Comparison of ENCODE assay signal across 11 cellular contexts in the genomic region with DNA sequence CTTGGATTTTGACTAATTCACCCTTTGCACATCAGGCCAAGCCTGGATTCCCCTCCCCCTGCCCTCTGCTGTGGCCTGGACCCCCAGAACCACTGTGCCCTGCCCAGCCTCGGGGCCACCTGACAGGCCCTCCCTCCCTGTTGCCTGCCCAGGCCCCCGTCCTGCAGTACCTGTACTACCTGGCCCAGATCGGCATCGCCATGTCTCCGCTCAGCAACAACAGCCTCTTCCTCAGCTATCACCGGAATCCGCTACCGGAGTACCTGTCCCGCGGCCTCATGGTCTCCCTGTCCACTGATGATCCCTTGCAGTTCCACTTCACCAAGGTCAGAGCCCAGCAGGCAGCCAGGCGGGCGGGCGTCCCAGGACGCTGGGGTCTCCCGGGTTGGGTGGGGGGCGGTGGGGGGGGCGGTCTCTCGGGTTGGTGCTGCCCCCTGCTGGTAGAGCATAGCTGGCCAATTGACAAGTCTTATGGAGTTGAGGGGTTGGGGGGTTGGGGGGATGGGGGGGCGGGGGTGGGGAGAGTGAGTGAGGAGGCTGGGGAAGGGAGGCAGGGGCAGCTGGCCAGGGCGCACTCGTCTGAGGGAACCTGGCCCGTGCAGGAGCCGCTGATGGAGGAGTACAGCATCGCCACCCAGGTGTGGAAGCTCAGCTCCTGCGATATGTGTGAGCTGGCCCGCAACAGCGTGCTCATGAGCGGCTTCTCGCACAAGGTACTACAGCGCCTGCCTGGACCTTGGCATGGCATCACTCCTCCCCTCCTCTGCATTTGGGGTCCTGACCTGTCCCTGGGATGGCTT. TPM values are rescaled to one million over a fixed set of nuclear protein-coding genes. Genes with fewer than 3 reads are reported as not detected.
DNase-seq lines count a peak whose midpoint lies in the region; ATAC-seq, FAIRE-seq and TF ChIP-seq lines count a peak whose summit lies in the region.
"Had no signal": no experiment of that assay in that cellular context is flagged by ENCODE, and none has a peak within 500 bp of the region (broad histone marks: within the 10 kb centered on the region; RNA-seq: fewer than 3 reads in every experiment).

No MANE protein-coding gene starts in this region.

- H3K4me3 Mint-ChIP-seq in astrocyte (ENCODE audit: unreplicated experiment), result peak overlapping the region; percentile 27

- peaks cover 2% of the 10 kb centered on the region for H3K9me3 Mint-ChIP-seq in astrocyte (ENCODE audit: unreplicated experiment)

- DNase-seq in BE2C (no peak), HuH-7.5 (ENCODE audit: low spot score) (peak; percentile 50), astrocyte (ENCODE audit: low read depth) (no peak), lung (ENCODE audit: low spot score) (peak; percentile 28), NCI-H1417 treated with DMSO at 0.1 percent for 48 hours (lab: John Stamatoyannopoulos, UW) (no peak), NCI-H2171 (lab: John Stamatoyannopoulos, UW) (no peak)
- DNase-seq: GOT3 had no signal

- no peak overlapping the region for H3K4me2 ChIP-seq in astrocyte (ENCODE audit: low read length)

- H3K27ac Mint-ChIP-seq in astrocyte (ENCODE audit: unreplicated experiment), result no peak overlapping the region

- H4K20me1 ChIP-seq in astrocyte (ENCODE audit: insufficient read depth, low read length), result peaks cover 64% of the 10 kb centered on the region

- peaks cover 15% of the 10 kb centered on the region for H3K4me1 Mint-ChIP-seq in astrocyte (ENCODE audit: low read depth, unreplicated experiment)

- WGBS in lung, 2 donors, result 78 to 83% methylated on average over 25 to 30 of the region's 30 CpGs

- FAIRE-seq in astrocyte (lab: Jason Lieb, UNC), result no peak
- FAIRE-seq: G401.6, TTC549 had no signal

- ATAC-seq in lung (ENCODE audit: insufficient read depth, low FRiP score) (no peak), HG03097 (IDR thresholded peaks at IDR 0.05; ENCODE audit: low FRiP score, unreplicated experiment) (no peak), GM18520 (IDR thresholded peaks at IDR 0.05; ENCODE audit: unreplicated experiment) (no peak)

- H3K9me3 ChIP-seq in BE2C (no peaks in the 10 kb centered on the region), astrocyte (ENCODE audit: insufficient read depth, low read depth, low read length) (no peaks in the 10 kb centered on the region), lung (ENCODE audit: control insufficient read depth in 2 of 2, insufficient read depth in 1 of 2, low read length in 1 of 2) (no peaks in the 10 kb centered on the region)

- no peaks in the 10 kb centered on the region for H3K27me3 Mint-ChIP-seq in astrocyte (ENCODE audit: low read depth, unreplicated experiment)

- peaks cover 28% of the 10 kb centered on the region for H3K36me3 Mint-ChIP-seq in astrocyte (ENCODE audit: low read depth, unreplicated experiment)

- peak; percentile 15; the same call in 1 of the 2 replicates for TF ChIP-seq CTCF in BE2C (IDR thresholded peaks at IDR 0.05; ENCODE audit: low read depth, low read length)
- no peak for TF ChIP-seq CTCF in astrocyte (IDR thresholded peaks at IDR 0.05; ENCODE audit: insufficient read depth, low read depth, low read length)
- no peak for TF ChIP-seq CTCF in lung (IDR thresholded peaks at IDR 0.05; ENCODE audit: control extremely low read depth, extremely low read depth)

- H3K4me3 ChIP-seq in BE2C (ENCODE audit: low read depth, low read length) (no peak overlapping the region), astrocyte (ENCODE audit: insufficient read depth, low read depth, low read length) (no peak overlapping the region), lung (no peak overlapping the region)

- H2AFZ ChIP-seq in astrocyte (ENCODE audit: low read depth, low read length), result no peak overlapping the region

- peaks cover 17% of the 10 kb centered on the region for H3K79me2 ChIP-seq in astrocyte (ENCODE audit: insufficient read depth, low read length)

- H3K27ac ChIP-seq in astrocyte (ENCODE audit: low read depth, low read length), result no peak overlapping the region
- no peak overlapping the region for H3K27ac ChIP-seq in lung (ENCODE audit: low read depth in 1 of 2, low read length in 1 of 2)

- H3K27me3 ChIP-seq in BE2C, result no peaks in the 10 kb centered on the region
- no peaks in the 10 kb centered on the region for H3K27me3 ChIP-seq in astrocyte (ENCODE audit: insufficient read depth, low read length)
- H3K27me3 ChIP-seq in lung (ENCODE audit: control insufficient read depth, insufficient read depth), result no peaks in the 10 kb centered on the region

- peaks cover 66% of the 10 kb centered on the region for H3K36me3 ChIP-seq in BE2C
- H3K36me3 ChIP-seq in astrocyte (ENCODE audit: insufficient read depth, low read length), result peaks cover 24% of the 10 kb centered on the region
- H3K36me3 ChIP-seq in lung (ENCODE audit: control insufficient read depth in 2 of 2, insufficient read depth in 2 of 2, low read length in 2 of 2), result peaks cover 0 to 55% of the 10 kb centered on the region in 2 donors

- H3K9ac ChIP-seq in astrocyte (ENCODE audit: low read length), result no peak overlapping the region

- H3K4me1 ChIP-seq in BE2C (peaks cover 34% of the 10 kb centered on the region), astrocyte (ENCODE audit: insufficient read depth, low read length) (peaks cover 10% of the 10 kb centered on the region), lung (ENCODE audit: control insufficient read depth in 2 of 2, insufficient read depth in 2 of 2, low read length in 2 of 2) (no peaks in the 10 kb centered on the region)

RNA-seq across cellular contexts. Expression of a gene that starts 10.6 kb away (rescaled TPM):
- 188 TPM for polyA plus RNA-seq in BE2C (2012; ENCODE audit: insufficient read depth, insufficient read length, low read depth)
- total RNA-seq in astrocyte (155 and 156 TPM in 2 replicates), lung (10 to 100 TPM; 35.8 to 57.4 TPM)
- 10 to 100 TPM; 16.7 to 53.2 TPM for polyA plus RNA-seq in lung

RNA-seq across cellular contexts. Expression of a gene that starts 10.9 kb away (rescaled TPM):
- not detected for polyA plus RNA-seq in BE2C (2012; ENCODE audit: insufficient read depth, insufficient read length, low read depth)
- not detected in 2 replicates for total RNA-seq in astrocyte
- total RNA-seq in lung, result not detected
- under 1 TPM in 1 of 2 donors, not detected in 1; 0.24 TPM for polyA plus RNA-seq in lung

RNA-seq across cellular contexts. Expression of a gene that starts 25.6 kb away (rescaled TPM):
- polyA plus RNA-seq in BE2C (2012; ENCODE audit: insufficient read depth, insufficient read length, low read depth), result 36.2 TPM
- 4.4 and 4.6 TPM in 2 replicates for total RNA-seq in astrocyte
- total RNA-seq in lung, result 10 to 100 TPM; 18.6 to 19.7 TPM
- polyA plus RNA-seq in lung, result 10 to 100 TPM in 1 of 2 donors, 1 to 10 TPM in 1; 8.8 to 17.1 TPM

RNA-seq across cellular contexts. Expression of a gene that starts 37.6 kb away (rescaled TPM):
- 38.9 TPM for polyA plus RNA-seq in BE2C (2012; ENCODE audit: insufficient read depth, insufficient read length, low read depth)
- 11.8 and 13.4 TPM in 2 replicates for total RNA-seq in astrocyte
- 100 to 1,000 TPM in 1 of 2 donors, 10 to 100 TPM in 1; 27.6 to 106 TPM for total RNA-seq in lung
- polyA plus RNA-seq in lung, result 10 to 100 TPM in 1 of 2 donors, 1 to 10 TPM in 1; 7.7 to 51.7 TPM

RNA-seq across cellular contexts. Expression of a gene that starts 57.3 kb away (rescaled TPM):
- 0.96 TPM for polyA plus RNA-seq in BE2C (2012; ENCODE audit: insufficient read depth, insufficient read length, low read depth)
- total RNA-seq in astrocyte (not detected in 2 replicates), lung (not detected)
- polyA plus RNA-seq in lung, result 10 to 100 TPM in 1 of 2 donors, under 1 TPM in 1; 0.10 to 36.9 TPM

Comparison
In these comparisons a context has a peak if more than half of its experiments do, and no peak if none do; other contexts are left out.
1. DNase-seq: peak in HuH-7.5 (single experiment) and lung (single experiment); none in BE2C (single experiment), astrocyte (single experiment), NCI-H1417 treated with DMSO at 0.1 percent for 48 hours (single experiment) and NCI-H2171 (single experiment).